In the genomic region with DNA sequence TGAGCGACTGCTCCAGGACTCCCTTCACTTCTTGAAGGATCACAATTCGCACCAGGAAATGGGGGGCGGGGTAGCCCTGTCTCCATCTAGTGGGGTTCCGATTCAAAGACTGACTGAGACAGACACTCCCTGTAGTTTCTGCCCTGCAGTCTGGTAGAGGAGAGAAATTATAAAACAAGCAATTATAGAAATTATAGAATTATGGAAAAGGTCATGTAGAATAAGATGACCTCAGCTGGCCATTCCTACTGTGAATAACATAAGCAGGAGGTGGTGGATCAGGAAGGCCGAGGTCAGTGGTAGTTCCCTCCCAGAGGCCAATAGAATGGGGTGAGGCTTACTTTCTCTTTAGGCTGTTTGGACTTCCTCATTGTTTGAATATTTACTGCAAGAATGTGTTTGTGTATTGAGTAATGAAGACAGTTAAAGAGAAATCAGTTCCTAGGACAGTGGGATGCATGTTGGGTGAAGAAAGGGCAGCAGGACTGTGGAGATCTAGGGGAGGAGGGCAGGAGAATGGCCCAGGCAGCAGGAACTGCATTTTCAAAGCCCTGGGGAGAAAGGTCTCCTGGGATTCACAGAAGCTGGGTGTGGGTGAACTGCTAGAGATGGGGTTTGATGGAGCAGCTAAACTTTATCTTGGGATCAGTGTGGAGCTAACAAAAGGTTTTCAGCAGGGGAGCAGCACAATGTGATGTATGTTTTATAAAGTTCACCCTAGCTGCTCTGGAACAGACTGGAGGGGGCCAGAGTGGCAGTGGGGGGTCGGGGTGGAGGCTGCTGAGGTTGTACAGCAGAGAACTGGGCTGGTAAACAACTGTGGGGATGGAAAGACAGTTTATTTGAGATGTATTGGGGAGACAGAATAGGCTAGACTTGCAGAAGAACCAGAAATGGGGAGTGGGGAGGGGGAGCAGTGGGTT, we compare ENCODE assay signal across 1 cellular context.
TF ChIP-seq lines count a peak whose summit lies in the region.

No MANE protein-coding gene starts in this region.

TF ChIP-seq in GM23338, 12 proteins besides CTCF, POLR2A, EP300 and RAD21:
- TF ChIP-seq ZNF462 (CRISPR knock-in tag; IDR thresholded peaks at IDR 0.05) (no peak), STAT1 (IDR thresholded peaks at IDR 0.05; ENCODE audit: unreplicated experiment) (no peak), POLR2AphosphoS5 (IDR thresholded peaks at IDR 0.05; ENCODE audit: low read depth) (no peak), ZNF114 (CRISPR knock-in tag; IDR thresholded peaks at IDR 0.05) (no peak), EZH2phosphoT487 (IDR thresholded peaks at IDR 0.05; ENCODE audit: unreplicated experiment) (no peak), EZH2 (IDR thresholded peaks at IDR 0.05; ENCODE audit: low read depth, unreplicated experiment) (no peak), JUNB (IDR thresholded peaks at IDR 0.05; ENCODE audit: unreplicated experiment) (no peak), REST (IDR thresholded peaks at IDR 0.05; ENCODE audit: unreplicated experiment) (no peak)
